Comparison of ENCODE assay signal across 7 cellular contexts in genomic region chr2:116366212-116366611, GRCh38.
"Had no signal": no experiment of that assay in that cellular context is flagged by ENCODE, and none has a peak within 500 bp of the region (broad histone marks: within the 10 kb centered on the region; RNA-seq: fewer than 3 reads in every experiment).

No MANE protein-coding gene starts in this region.

- DNase-seq: H9, HFFc6 had no signal

- H3K4me2 ChIP-seq: GM23338 had no signal

- H2AFZ ChIP-seq: GM23338 had no signal

- H3K36me3 Mint-ChIP-seq: IgD-negative memory B cell had no signal

- H3K27ac ChIP-seq: HL-60 had no signal

- H3K4me3 Mint-ChIP-seq: GM23338, H9, HFFc6, IgD-negative memory B cell had no signal

- ATAC-seq: GM23338, HCT116, HepG2 had no signal

- H3K4me3 ChIP-seq: GM23338 had no signal

- H3K27ac Mint-ChIP-seq: GM23338, H9, HFFc6, IgD-negative memory B cell had no signal

- H3K27me3 Mint-ChIP-seq: IgD-negative memory B cell had no signal
